In genomic region chr12:127271776-127272175, GRCh38 we compare ENCODE assay signal across 2 cellular contexts.
TF ChIP-seq lines count a peak whose summit lies in the region.

No MANE protein-coding gene starts in this region.

TF ChIP-seq in K562, 482 proteins besides CTCF, POLR2A, EP300 and RAD21 (continued from another document):
- TF ChIP-seq WHSC1 (IDR thresholded peaks at IDR 0.05; ENCODE audit: low read length): no peak
- peak; percentile 17; the same call in 1 of the 2 replicates for TF ChIP-seq MAFG (tag; conservative IDR thresholded peaks at IDR 0.05)
- TF ChIP-seq SOX6 (IDR thresholded peaks at IDR 0.05): peak; percentile 40; the same call in 1 of the 2 replicates
- TF ChIP-seq POLR2AphosphoS2 (IDR thresholded peaks at IDR 0.05; ENCODE audit: low read length): no peak
- no peak for TF ChIP-seq CXXC5 (CRISPR knock-in tag; IDR thresholded peaks at IDR 0.05)
- TF ChIP-seq CREB5 (CRISPR knock-in tag; IDR thresholded peaks at IDR 0.05): no peak
- TF ChIP-seq MGA (IDR thresholded peaks at IDR 0.05): peak; percentile 77
- TF ChIP-seq L3MBTL2 (IDR thresholded peaks at IDR 0.05): peak; percentile 79
- no peak for TF ChIP-seq PURB (CRISPR knock-in tag; IDR thresholded peaks at IDR 0.05; ENCODE audit: low read depth)
TF ChIP-seq in K562: peak in this region for 5.

TF ChIP-seq in GM23338, 12 proteins besides CTCF, POLR2A, EP300 and RAD21 (continued from another document):
- TF ChIP-seq EZH2phosphoT487 (IDR thresholded peaks at IDR 0.05; ENCODE audit: unreplicated experiment) (no peak), STAT1 (IDR thresholded peaks at IDR 0.05; ENCODE audit: unreplicated experiment) (no peak), ZNF462 (CRISPR knock-in tag; IDR thresholded peaks at IDR 0.05) (no peak), CREB1 (CRISPR knock-in tag; IDR thresholded peaks at IDR 0.05; ENCODE audit: low read depth) (no peak), POLR2AphosphoS5 (IDR thresholded peaks at IDR 0.05; ENCODE audit: low read depth) (no peak), REST (IDR thresholded peaks at IDR 0.05; ENCODE audit: unreplicated experiment) (no peak), ZNF114 (CRISPR knock-in tag; IDR thresholded peaks at IDR 0.05) (no peak), EZH2 (IDR thresholded peaks at IDR 0.05; ENCODE audit: low read depth, unreplicated experiment) (no peak), NANOG (IDR thresholded peaks at IDR 0.05; ENCODE audit: borderline replicate concordance) (no peak), JUNB (IDR thresholded peaks at IDR 0.05; ENCODE audit: unreplicated experiment) (no peak)
- TF ChIP-seq, protein P1, sequence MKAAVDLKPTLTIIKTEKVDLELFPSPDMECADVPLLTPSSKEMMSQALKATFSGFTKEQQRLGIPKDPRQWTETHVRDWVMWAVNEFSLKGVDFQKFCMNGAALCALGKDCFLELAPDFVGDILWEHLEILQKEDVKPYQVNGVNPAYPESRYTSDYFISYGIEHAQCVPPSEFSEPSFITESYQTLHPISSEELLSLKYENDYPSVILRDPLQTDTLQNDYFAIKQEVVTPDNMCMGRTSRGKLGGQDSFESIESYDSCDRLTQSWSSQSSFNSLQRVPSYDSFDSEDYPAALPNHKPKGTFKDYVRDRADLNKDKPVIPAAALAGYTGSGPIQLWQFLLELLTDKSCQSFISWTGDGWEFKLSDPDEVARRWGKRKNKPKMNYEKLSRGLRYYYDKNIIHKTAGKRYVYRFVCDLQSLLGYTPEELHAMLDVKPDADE (IDR thresholded peaks at IDR 0.05): no peak
